ENCODE assay signal across 8 cellular contexts in the genomic region with DNA sequence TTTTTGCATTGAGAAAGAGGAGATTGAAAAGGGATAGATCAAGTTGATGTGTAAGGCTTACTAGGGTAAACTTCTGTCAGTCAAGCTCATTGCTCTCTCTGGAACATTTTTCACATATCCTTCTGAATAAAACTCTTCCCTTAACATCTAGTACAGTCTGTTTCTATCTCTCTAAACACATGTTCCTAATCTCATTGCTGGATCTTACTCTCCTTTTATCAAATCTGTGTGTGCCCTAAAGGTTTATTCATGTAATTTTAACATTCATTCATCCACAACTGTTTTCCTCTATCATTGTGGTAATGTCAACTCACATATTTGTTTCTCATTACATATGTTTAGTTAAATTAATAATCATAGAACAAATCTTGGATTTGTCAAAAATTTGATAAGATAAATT.
"Had no signal": no experiment of that assay in that cellular context is flagged by ENCODE, and none has a peak within 500 bp of the region (broad histone marks: within the 10 kb centered on the region; RNA-seq: fewer than 3 reads in every experiment).

No MANE protein-coding gene starts in this region.

- DNase-seq: IMR-90, KBM-7 had no signal

- H3K4me3 Mint-ChIP-seq: IgD-negative memory B cell had no signal

- H3K36me3 Mint-ChIP-seq: IgD-negative memory B cell had no signal

- FAIRE-seq: HepG2, HTR-8/SVneo, K562 had no signal

- H3K4me1 Mint-ChIP-seq: IgD-negative memory B cell had no signal

- H3K9ac ChIP-seq: KMS-11 had no signal

- H3K27me3 Mint-ChIP-seq: IgD-negative memory B cell had no signal

- H3K27ac ChIP-seq: HL-60, KMS-11 had no signal

- H3K4me2 ChIP-seq: KMS-11 had no signal

- H3K27ac Mint-ChIP-seq: IgD-negative memory B cell had no signal

- H3K4me3 ChIP-seq: K562 had no signal

- ATAC-seq: HepG2, K562 had no signal
